ENCODE assay signal across 1 cellular context in the genomic region with DNA sequence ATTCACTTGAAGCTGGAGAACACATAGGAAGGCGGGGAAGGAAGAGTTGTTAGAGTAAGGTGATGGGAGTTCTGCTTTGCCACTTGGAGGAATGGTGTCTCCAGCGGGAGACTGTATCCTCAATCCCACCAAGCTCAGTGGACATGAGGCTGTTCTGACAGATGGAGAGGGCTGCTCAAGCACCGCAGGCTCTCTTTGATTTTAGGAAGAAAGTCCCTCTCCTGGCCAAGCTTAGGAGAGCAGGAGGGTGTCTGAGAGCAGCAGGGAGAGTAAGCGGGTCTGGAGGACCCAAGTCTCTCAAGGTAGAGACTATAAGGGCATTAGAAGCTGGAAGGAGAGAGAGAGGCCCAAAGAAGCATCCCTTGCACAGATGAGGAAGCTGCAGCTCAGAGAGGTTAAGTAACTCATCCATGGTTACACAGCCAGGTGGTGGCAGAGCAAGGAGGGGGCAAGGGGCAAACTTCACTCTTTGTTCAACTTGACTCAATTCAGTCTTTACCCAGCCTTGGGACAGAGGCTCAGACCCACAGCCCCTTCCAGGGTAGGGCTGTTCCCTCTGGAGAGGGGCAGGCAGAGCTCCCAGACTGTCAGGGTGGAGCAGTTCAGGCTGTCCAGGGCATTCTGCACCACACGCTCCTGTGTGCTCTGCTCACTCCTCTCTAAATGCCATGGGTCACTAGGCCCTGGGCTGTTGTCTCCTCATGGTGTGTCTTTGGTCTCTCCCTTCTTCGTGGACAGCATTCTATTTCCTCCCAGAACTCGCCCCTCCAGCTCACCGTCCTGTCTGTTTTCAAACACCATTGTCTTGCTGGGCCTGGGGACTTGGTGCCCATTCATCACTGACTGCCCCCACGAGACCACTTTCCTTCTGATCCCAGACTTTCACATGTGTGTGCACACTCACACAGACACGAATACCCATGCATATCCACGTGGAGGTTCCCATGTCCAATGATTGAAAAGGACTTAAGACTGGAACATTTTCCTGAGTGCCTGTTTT.
TF ChIP-seq lines count a peak whose summit lies in the region.

No MANE protein-coding gene starts in this region.

TF ChIP-seq in K562, 482 proteins besides CTCF, POLR2A, EP300 and RAD21:
- TF ChIP-seq LCOR (CRISPR knock-in tag; IDR thresholded peaks at IDR 0.05) (no peak), HNRNPLL (IDR thresholded peaks at IDR 0.05; ENCODE audit: low read depth, low read length, poor library complexity, severe bottlenecking) (no peak), CBX1 (IDR thresholded peaks at IDR 0.05; ENCODE audit: low read depth) (no peak), ASH1L (IDR thresholded peaks at IDR 0.05; ENCODE audit: borderline replicate concordance, low read depth, partially characterized antibody) (no peak), U2AF2 (optimal IDR thresholded peaks at IDR 0.05; ENCODE audit: low read depth, low read length) (no peak), NCOR1 (IDR thresholded peaks at IDR 0.05) (no peak), KLF16 (IDR thresholded peaks at IDR 0.05) (no peak), EZH2 (IDR thresholded peaks at IDR 0.05; ENCODE audit: borderline replicate concordance, low read depth, low read length) (no peak), POLR3A (IDR thresholded peaks at IDR 0.05; ENCODE audit: borderline replicate concordance, extremely low read depth, insufficient read depth, insufficient read length) (no peak), GATA2 (CRISPR knock-in tag; IDR thresholded peaks at IDR 0.05) (no peak), ZNF217 (CRISPR knock-in tag; IDR thresholded peaks at IDR 0.05) (no peak), TAF9B (IDR thresholded peaks at IDR 0.05; ENCODE audit: partially characterized antibody) (no peak), ZFPM2 (CRISPR knock-in tag; IDR thresholded peaks at IDR 0.05) (no peak), SIX5 (IDR thresholded peaks at IDR 0.05; ENCODE audit: borderline replicate concordance in 1 of 2, insufficient read depth in 1 of 2, low read depth in 1 of 2, low read length in 2 of 2) (no peak), ZFP1 (CRISPR knock-in tag; IDR thresholded peaks at IDR 0.05) (no peak)
- TF ChIP-seq, protein P1, sequence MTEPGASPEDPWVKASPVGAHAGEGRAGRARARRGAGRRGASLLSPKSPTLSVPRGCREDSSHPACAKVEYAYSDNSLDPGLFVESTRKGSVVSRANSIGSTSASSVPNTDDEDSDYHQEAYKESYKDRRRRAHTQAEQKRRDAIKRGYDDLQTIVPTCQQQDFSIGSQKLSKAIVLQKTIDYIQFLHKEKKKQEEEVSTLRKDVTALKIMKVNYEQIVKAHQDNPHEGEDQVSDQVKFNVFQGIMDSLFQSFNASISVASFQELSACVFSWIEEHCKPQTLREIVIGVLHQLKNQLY (CRISPR knock-in tag; conservative IDR thresholded peaks at IDR 0.05), result no peak
- TF ChIP-seq, protein P2, sequence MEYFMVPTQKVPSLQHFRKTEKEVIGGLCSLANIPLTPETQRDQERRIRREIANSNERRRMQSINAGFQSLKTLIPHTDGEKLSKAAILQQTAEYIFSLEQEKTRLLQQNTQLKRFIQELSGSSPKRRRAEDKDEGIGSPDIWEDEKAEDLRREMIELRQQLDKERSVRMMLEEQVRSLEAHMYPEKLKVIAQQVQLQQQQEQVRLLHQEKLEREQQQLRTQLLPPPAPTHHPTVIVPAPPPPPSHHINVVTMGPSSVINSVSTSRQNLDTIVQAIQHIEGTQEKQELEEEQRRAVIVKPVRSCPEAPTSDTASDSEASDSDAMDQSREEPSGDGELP (CRISPR knock-in tag; IDR thresholded peaks at IDR 0.05; ENCODE audit: borderline replicate concordance), result no peak
- TF ChIP-seq, protein P3, sequence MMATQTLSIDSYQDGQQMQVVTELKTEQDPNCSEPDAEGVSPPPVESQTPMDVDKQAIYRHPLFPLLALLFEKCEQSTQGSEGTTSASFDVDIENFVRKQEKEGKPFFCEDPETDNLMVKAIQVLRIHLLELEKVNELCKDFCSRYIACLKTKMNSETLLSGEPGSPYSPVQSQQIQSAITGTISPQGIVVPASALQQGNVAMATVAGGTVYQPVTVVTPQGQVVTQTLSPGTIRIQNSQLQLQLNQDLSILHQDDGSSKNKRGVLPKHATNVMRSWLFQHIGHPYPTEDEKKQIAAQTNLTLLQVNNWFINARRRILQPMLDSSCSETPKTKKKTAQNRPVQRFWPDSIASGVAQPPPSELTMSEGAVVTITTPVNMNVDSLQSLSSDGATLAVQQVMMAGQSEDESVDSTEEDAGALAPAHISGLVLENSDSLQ (IDR thresholded peaks at IDR 0.05), result no peak
- TF ChIP-seq, protein P4, sequence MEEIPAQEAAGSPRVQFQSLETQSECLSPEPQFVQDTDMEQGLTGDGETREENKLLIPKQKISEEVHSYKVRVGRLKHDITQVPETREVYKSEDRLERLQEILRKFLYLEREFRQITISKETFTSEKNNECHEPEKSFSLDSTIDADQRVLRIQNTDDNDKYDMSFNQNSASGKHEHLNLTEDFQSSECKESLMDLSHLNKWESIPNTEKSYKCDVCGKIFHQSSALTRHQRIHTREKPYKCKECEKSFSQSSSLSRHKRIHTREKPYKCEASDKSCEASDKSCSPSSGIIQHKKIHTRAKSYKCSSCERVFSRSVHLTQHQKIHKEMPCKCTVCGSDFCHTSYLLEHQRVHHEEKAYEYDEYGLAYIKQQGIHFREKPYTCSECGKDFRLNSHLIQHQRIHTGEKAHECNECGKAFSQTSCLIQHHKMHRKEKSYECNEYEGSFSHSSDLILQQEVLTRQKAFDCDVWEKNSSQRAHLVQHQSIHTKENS (CRISPR knock-in tag; IDR thresholded peaks at IDR 0.05), result no peak
